ENCODE assay signal across 17 cellular contexts in genomic region chr2:208006325-208006724, GRCh38. TPM values are rescaled to one million over a fixed set of nuclear protein-coding genes. Genes with fewer than 3 reads are reported as not detected.
DNase-seq lines count a peak whose midpoint lies in the region; ATAC-seq, FAIRE-seq and TF ChIP-seq lines count a peak whose summit lies in the region.
"Had no signal": no experiment of that assay in that cellular context is flagged by ENCODE, and none has a peak within 500 bp of the region (broad histone marks: within the 10 kb centered on the region; RNA-seq: fewer than 3 reads in every experiment).

No MANE protein-coding gene starts in this region.

- ATAC-seq in WTC11 (peak; percentile 78), foreskin keratinocyte (peak; percentile 92), GM19351 (IDR thresholded peaks at IDR 0.05; ENCODE audit: unreplicated experiment) (no peak), HG03039 (IDR thresholded peaks at IDR 0.05; ENCODE audit: unreplicated experiment) (no peak)

- TF ChIP-seq CTCF in HFFc6 (IDR thresholded peaks at IDR 0.05) (no peak), WTC11 (IDR thresholded peaks at IDR 0.05) (no peak), foreskin keratinocyte (conservative IDR thresholded peaks at IDR 0.05) (no peak), D721Med (IDR thresholded peaks at IDR 0.05; ENCODE audit: insufficient read depth, missing control alignments) (no peak)

- H3K9me3 Mint-ChIP-seq in HFFc6: no peaks in the 10 kb centered on the region
- H3K9me3 Mint-ChIP-seq in WTC11: no peaks in the 10 kb centered on the region

- H3K4me1 Mint-ChIP-seq in HFFc6 (ENCODE audit: low read depth) (peaks cover 21% of the 10 kb centered on the region), WTC11 (peaks cover 20% of the 10 kb centered on the region)

- H3K27me3 Mint-ChIP-seq in HFFc6 (ENCODE audit: insufficient read depth): peaks cover 2% of the 10 kb centered on the region
- H3K27me3 Mint-ChIP-seq in WTC11 (ENCODE audit: low read depth): no peaks in the 10 kb centered on the region
- H3K27me3 Mint-ChIP-seq: B cell; CD4-positive, CD25-positive, alpha-beta regulatory T cell had no signal

- H3K4me1 ChIP-seq in foreskin keratinocyte: peaks cover 12% of the 10 kb centered on the region
- H3K4me1 ChIP-seq: SJCRH30 had no signal

- no peak overlapping the region; the same call in 1 of the 2 replicates for H3K27ac Mint-ChIP-seq in HFFc6
- no peak overlapping the region for H3K27ac Mint-ChIP-seq in WTC11
- H3K27ac Mint-ChIP-seq: B cell had no signal

- DNase-seq in HFFc6: no peak
- DNase-seq in WTC11 (ENCODE audit: low spot score): no peak
- peak; percentile 86 to 95 for DNase-seq in foreskin keratinocyte
- DNase-seq in left kidney (ENCODE audit: low read depth, low spot score): peak; percentile 8
- no peak for DNase-seq in D721Med (ENCODE audit: insufficient read length, low spot score)
- DNase-seq: CD4-positive, CD25-positive, alpha-beta regulatory T cell; DMS79; GOT3; Karpas-422; MM.1S; NCI-H1092 treated with DMSO at 0.1 percent for 48 hours; NCI-H187 treated with DMSO at 0.1 percent for 48 hours; NCI-H526 treated with DMSO at 0.1 percent for 48 hours; SJCRH30 had no signal

- no peaks in the 10 kb centered on the region for H3K36me3 Mint-ChIP-seq in HFFc6 (ENCODE audit: low read depth)
- no peaks in the 10 kb centered on the region for H3K36me3 Mint-ChIP-seq in WTC11

- POLR2A ChIA-PET in WTC11 (lab: Charles Lee): interaction anchor here (0.5 kb wide), 1 partner anchor 240 kb away, joined by 3 read pairs; no protein-coding TSS in a partner anchor

- peak overlapping the region; percentile 71 for H3K27ac ChIP-seq in foreskin keratinocyte
- H3K27ac ChIP-seq: SJCRH30 had no signal

- H3K4me3 Mint-ChIP-seq in HFFc6: peak overlapping the region; percentile 0; the same call in 1 of the 2 replicates
- H3K4me3 Mint-ChIP-seq in WTC11: no peak overlapping the region
- H3K4me3 Mint-ChIP-seq: B cell; CD4-positive, CD25-positive, alpha-beta regulatory T cell had no signal

- CTCF ChIA-PET in WTC11 (lab: Charles Lee): interaction anchor here (0.6 to 2.4 kb wide), 5 partner anchors 34 to 380 kb away, joined by 3 to 10 read pairs (median 4); no protein-coding TSS in a partner anchor

- no peaks in the 10 kb centered on the region for H3K27me3 ChIP-seq in foreskin keratinocyte
- H3K27me3 ChIP-seq: SJCRH30 had no signal

- no peak for FAIRE-seq in D721Med (lab: Jason Lieb, UNC)

TF ChIP-seq in WTC11, 78 proteins besides CTCF, POLR2A, EP300 and RAD21:
- TF ChIP-seq ZBTB43 (CRISPR knock-in tag; IDR thresholded peaks at IDR 0.05): no peak
- no peak for TF ChIP-seq CBFB (CRISPR knock-in tag; IDR thresholded peaks at IDR 0.05; ENCODE audit: low read depth)
- no peak for TF ChIP-seq ZBTB21 (CRISPR knock-in tag; IDR thresholded peaks at IDR 0.05; ENCODE audit: borderline replicate concordance)
- no peak for TF ChIP-seq MAX (CRISPR knock-in tag; IDR thresholded peaks at IDR 0.05)
- no peak for TF ChIP-seq PREB (CRISPR knock-in tag; IDR thresholded peaks at IDR 0.05; ENCODE audit: borderline replicate concordance)
- TF ChIP-seq TEAD1 (CRISPR knock-in tag; IDR thresholded peaks at IDR 0.05): no peak
- TF ChIP-seq PRDM15 (CRISPR knock-in tag; IDR thresholded peaks at IDR 0.05): no peak

RNA-seq across cellular contexts. Expression of gene PLEKHM3, which starts 19.0 kb away (rescaled TPM):
- 1 to 10 TPM; 6.4 to 8.2 (median 7.2) TPM for total RNA-seq in HFFc6 (2021; fragmentation: NEBNext Ultra II Directional; extraction: Animal tissue kit (Norgen Biotek cat#: 25700))
- total RNA-seq in WTC11 (2021): 4.3 to 5.8 TPM (median 4.5 TPM) in 3 replicates
- total RNA-seq in foreskin keratinocyte: 3.6 and 5.3 TPM in 2 replicates
- polyA plus RNA-seq in foreskin keratinocyte: 1.4 and 1.5 TPM in 2 replicates

Comparison
In these comparisons a context has a peak if more than half of its experiments do, and no peak if none do; other contexts are left out.
1. DNase-seq: peak in foreskin keratinocyte (2 of 2) and left kidney (single experiment); none in HFFc6 (single experiment), WTC11 (single experiment) and D721Med (single experiment).
2. ATAC-seq: peak in WTC11 (single experiment) and foreskin keratinocyte (single experiment); none in GM19351 (single experiment) and HG03039 (single experiment).